In genomic region chr2:60756097-60757087, GRCh38 we compare ENCODE assay signal across 8 cellular contexts. TPM values are rescaled to one million over a fixed set of nuclear protein-coding genes. Genes with fewer than 3 reads are reported as not detected.
DNase-seq lines count a peak whose midpoint lies in the region; ATAC-seq and TF ChIP-seq lines count a peak whose summit lies in the region.

PAPOLG (plus strand) TSS chr2:60756268; CDS start chr2:60756479, 211 bp downstream.

- peaks cover 18% of the 10 kb centered on the region for H3K4me1 ChIP-seq in PC-9 (replicated peaks; ENCODE audit: insufficient read depth)
- no peaks in the 10 kb centered on the region for H3K4me1 ChIP-seq in esophagus (ENCODE audit: control insufficient read depth in 2 of 2, insufficient read depth in 2 of 2, low read length in 1 of 2)
- H3K4me1 ChIP-seq in muscle layer of colon (ENCODE audit: insufficient read depth, low read length), result peaks cover 3% of the 10 kb centered on the region

- H3F3A ChIP-seq in PC-9 (ENCODE audit: insufficient read depth, low read depth), result 0 out of 2 replicates have a peak, but pooled peaks cover 4% of the 10 kb centered on the region

- H3K79me2 ChIP-seq in PC-9 (ENCODE audit: low read depth), result peaks cover 39% of the 10 kb centered on the region

- 0 to 1% methylated on average over 56 to 58 of the region's 58 CpGs for WGBS in esophagus, 2 donors

- H3K9me3 ChIP-seq in PC-9 (ENCODE audit: insufficient read depth, low read depth) (no peaks in the 10 kb centered on the region), esophagus (ENCODE audit: control insufficient read depth in 2 of 2, insufficient read depth in 1 of 2, low read depth in 1 of 2, low read length in 1 of 2) (no peaks in the 10 kb centered on the region), muscle layer of colon (ENCODE audit: low read length) (no peaks in the 10 kb centered on the region)

- H3K27ac ChIP-seq in PC-9 (peak within 1 kb of the TSS; percentile 41; the same call in 1 of the 2 replicates), esophagus (ENCODE audit: low read depth in 2 of 2, low read length in 1 of 2) (peak within 1 kb of the TSS; percentile 92 to 98), muscle layer of colon (ENCODE audit: low read depth, low read length) (peak within 1 kb of the TSS; percentile 84)

- H3K36me3 ChIP-seq in PC-9 (ENCODE audit: low read depth) (0 out of 2 replicates have a peak, but pooled peaks cover 8% of the 10 kb centered on the region), esophagus (ENCODE audit: control insufficient read depth in 2 of 2, insufficient read depth in 2 of 2, low read length in 1 of 2) (peaks cover 3% of the 10 kb centered on the region in 2 donors), muscle layer of colon (ENCODE audit: insufficient read depth, low read length) (peaks cover 12% of the 10 kb centered on the region)

- intact Hi-C loops in PC-9 (cut with micrococcal nuclease; ENCODE audit: unreplicated experiment), result no loop called here

- no peaks in the 10 kb centered on the region for H3K9me2 ChIP-seq in PC-9 (ENCODE audit: insufficient read depth)

- H4K20me1 ChIP-seq in PC-9 (ENCODE audit: insufficient read depth), result 0 out of 2 replicates have a peak, but pooled peaks cover 9% of the 10 kb centered on the region

- H3K4me3 ChIP-seq in Jurkat, Clone E6-1 (ENCODE audit: low read length), result peak within 1 kb of the TSS; percentile 97
- H3K4me3 ChIP-seq in PC-9, result peak within 1 kb of the TSS; percentile 73
- H3K4me3 ChIP-seq in esophagus (ENCODE audit: low read depth in 1 of 2, low read length in 2 of 2), result peak within 1 kb of the TSS; percentile 86 to 90
- peak within 1 kb of the TSS; percentile 90 to 95 for H3K4me3 ChIP-seq in muscle layer of colon (ENCODE audit: low read depth in 1 of 2, low read length in 2 of 2)

- H2AFZ ChIP-seq in PC-9, result peak within 1 kb of the TSS; percentile 96

- TSS peak; percentile 41 for BruUV-seq in PC-9 (replicated peaks; lab: Mats Ljungman, UMichigan)

- peak; percentile 100 for ATAC-seq in GM21619 (IDR thresholded peaks at IDR 0.05; ENCODE audit: unreplicated experiment)

- DNase-seq in DMS153 (lab: John Stamatoyannopoulos, UW) (peak; percentile 86), PC-9 (peak; percentile 85 to 95)
- DNase-seq in Jurkat, Clone E6-1 (ENCODE audit: low read depth, low spot score), result peak; percentile 88
- DNase-seq in activated T-cell treated with anti-CD3 and anti-CD28 coated beads, Interleukin-2, amount 50 U/mL, for 1 hour, result peak; percentile 98
- peak; percentile 96 for DNase-seq in stimulated activated CD8-positive, alpha-beta memory T cell treated with anti-CD3 and anti-CD28 coated beads, Interleukin-7, amount 100 ng/mL, for 24 hours (ENCODE audit: low read depth)

- H3K27me3 ChIP-seq in PC-9 (ENCODE audit: insufficient read depth, low read depth) (no peaks in the 10 kb centered on the region), esophagus (ENCODE audit: control insufficient read depth in 1 of 2, insufficient read depth in 2 of 2, low read length in 2 of 2) (no peaks in the 10 kb centered on the region), muscle layer of colon (ENCODE audit: control insufficient read depth in 1 of 2, insufficient read depth in 2 of 2, low read length in 2 of 2) (no peaks in the 10 kb centered on the region)

- POLR2A ChIA-PET in PC-9 (lab: Charles Lee; ENCODE audit: unreplicated experiment), result interaction anchor here (0.6 to 0.8 kb wide), 8 partner anchors 9 to 259 kb away, joined by 3 to 14 read pairs (median 4); no protein-coding TSS in a partner anchor

- peak within 1 kb of the TSS; percentile 98 for H3K4me2 ChIP-seq in PC-9

- H3K9ac ChIP-seq in muscle layer of colon (ENCODE audit: low read length), result peak within 1 kb of the TSS; percentile 39

- CTCF ChIA-PET in PC-9 (lab: Charles Lee), result interaction anchor here (0.6 kb wide), 1 partner anchor 51 kb away, joined by 3 read pairs; no protein-coding TSS in a partner anchor

- TF ChIP-seq CTCF in PC-9 (conservative IDR thresholded peaks at IDR 0.05), result no peak

RNA-seq across cellular contexts. Expression of gene PAPOLG, which starts in this region (rescaled TPM):
- polyA plus RNA-seq in Jurkat, Clone E6-1 (2012; ENCODE audit: insufficient read depth, insufficient read length), result 8.4 TPM
- total RNA-seq in PC-9 (2021), result 13.5 and 13.7 TPM in 2 replicates
- 1 to 10 TPM; 3.2 to 3.9 TPM for polyA plus RNA-seq in esophagus

Comparison
In these comparisons a context has a peak if more than half of its experiments do, and no peak if none do; other contexts are left out.
1. Peak in every context shown above with its lines: DNase-seq, ATAC-seq, H3K4me3 ChIP-seq and H3K27ac ChIP-seq.
2. H3K27ac ChIP-seq: peak in every context shown above with its lines; median percentile 95 in esophagus; 84 in muscle layer of colon; 41 in PC-9.